Comparison of ENCODE assay signal across 1 cellular context in the genomic region with DNA sequence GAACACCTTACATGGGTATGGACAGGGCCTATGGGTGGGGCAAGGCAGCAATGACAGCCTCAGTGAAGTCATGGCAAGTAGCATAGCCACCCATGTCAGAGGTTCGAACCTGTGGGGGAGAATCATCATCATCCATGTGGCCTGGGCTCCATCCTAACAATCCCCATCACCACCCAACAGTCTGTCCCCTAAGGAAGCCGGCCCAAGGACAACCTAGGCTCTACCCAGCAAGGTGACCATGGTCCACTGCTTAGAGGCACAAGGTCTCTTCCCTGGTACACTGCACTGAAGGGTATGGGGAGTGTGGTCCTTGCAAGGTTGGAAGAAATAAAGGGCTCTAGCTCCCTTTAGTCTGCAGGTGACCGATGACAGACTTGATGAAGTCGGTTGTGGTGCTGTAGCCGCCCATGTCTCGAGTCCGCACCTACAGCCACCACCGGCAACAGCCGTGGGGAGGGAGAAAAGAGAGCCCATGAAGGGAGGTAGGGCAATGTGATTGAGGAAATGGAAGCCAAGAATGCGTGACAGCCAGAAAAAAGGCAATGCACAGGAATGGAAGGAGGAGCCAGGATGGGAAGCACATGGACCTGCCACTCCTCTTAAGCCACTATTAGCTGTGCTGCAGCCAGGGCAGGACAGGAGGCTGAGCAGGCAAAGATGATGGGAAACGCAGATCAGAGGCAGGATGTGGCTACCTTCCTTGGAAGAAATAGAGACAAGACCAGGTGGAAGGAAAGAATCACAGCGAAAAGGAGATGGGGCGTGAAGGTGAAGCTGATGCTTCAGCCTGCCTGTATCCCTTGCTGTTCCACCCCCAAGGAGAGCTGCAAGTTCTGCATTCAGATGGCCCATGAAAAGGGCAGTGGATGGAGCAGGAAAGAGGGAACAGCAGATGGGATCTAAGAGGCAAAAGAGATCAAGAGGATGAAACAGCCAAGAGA.
TF ChIP-seq lines count a peak whose summit lies in the region.

No MANE protein-coding gene starts in this region.

TF ChIP-seq in HepG2, 621 proteins besides CTCF, POLR2A, EP300 and RAD21 (continued from another document):
- TF ChIP-seq, protein P1, sequence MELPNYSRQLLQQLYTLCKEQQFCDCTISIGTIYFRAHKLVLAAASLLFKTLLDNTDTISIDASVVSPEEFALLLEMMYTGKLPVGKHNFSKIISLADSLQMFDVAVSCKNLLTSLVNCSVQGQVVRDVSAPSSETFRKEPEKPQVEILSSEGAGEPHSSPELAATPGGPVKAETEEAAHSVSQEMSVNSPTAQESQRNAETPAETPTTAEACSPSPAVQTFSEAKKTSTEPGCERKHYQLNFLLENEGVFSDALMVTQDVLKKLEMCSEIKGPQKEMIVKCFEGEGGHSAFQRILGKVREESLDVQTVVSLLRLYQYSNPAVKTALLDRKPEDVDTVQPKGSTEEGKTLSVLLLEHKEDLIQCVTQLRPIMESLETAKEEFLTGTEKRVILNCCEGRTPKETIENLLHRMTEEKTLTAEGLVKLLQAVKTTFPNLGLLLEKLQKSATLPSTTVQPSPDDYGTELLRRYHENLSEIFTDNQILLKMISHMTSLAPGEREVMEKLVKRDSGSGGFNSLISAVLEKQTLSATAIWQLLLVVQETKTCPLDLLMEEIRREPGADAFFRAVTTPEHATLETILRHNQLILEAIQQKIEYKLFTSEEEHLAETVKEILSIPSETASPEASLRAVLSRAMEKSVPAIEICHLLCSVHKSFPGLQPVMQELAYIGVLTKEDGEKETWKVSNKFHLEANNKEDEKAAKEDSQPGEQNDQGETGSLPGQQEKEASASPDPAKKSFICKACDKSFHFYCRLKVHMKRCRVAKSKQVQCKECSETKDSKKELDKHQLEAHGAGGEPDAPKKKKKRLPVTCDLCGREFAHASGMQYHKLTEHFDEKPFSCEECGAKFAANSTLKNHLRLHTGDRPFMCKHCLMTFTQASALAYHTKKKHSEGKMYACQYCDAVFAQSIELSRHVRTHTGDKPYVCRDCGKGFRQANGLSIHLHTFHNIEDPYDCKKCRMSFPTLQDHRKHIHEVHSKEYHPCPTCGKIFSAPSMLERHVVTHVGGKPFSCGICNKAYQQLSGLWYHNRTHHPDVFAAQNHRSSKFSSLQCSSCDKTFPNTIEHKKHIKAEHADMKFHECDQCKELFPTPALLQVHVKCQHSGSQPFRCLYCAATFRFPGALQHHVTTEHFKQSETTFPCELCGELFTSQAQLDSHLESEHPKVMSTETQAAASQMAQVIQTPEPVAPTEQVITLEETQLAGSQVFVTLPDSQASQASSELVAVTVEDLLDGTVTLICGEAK (IDR thresholded peaks at IDR 0.05) = no peak
- TF ChIP-seq, protein P1 (CRISPR knock-in tag; IDR thresholded peaks at IDR 0.05) = peak; percentile 49; the same call in 1 of the 2 replicates
- TF ChIP-seq NR2F1 (CRISPR knock-in tag; IDR thresholded peaks at IDR 0.05) (0 out of 4 replicates have a peak, but pooled peaks of 1 of the 2 experiments have one; percentile 13), TAF1 (CRISPR knock-in tag; IDR thresholded peaks at IDR 0.05) (no peak), ZNF331 (CRISPR knock-in tag; IDR thresholded peaks at IDR 0.05) (no peak), ONECUT2 (CRISPR knock-in tag; IDR thresholded peaks at IDR 0.05) (no peak), ZNF780A (CRISPR knock-in tag; IDR thresholded peaks at IDR 0.05) (0 out of 2 replicates have a peak, but pooled peaks have one; percentile 49), NONO (IDR thresholded peaks at IDR 0.05) (no peak), NONO (CRISPR knock-in tag; conservative IDR thresholded peaks at IDR 0.05) (peak; percentile 83), SSRP1 (CRISPR knock-in tag; IDR thresholded peaks at IDR 0.05) (peak; percentile 99)
- TF ChIP-seq, protein P2, sequence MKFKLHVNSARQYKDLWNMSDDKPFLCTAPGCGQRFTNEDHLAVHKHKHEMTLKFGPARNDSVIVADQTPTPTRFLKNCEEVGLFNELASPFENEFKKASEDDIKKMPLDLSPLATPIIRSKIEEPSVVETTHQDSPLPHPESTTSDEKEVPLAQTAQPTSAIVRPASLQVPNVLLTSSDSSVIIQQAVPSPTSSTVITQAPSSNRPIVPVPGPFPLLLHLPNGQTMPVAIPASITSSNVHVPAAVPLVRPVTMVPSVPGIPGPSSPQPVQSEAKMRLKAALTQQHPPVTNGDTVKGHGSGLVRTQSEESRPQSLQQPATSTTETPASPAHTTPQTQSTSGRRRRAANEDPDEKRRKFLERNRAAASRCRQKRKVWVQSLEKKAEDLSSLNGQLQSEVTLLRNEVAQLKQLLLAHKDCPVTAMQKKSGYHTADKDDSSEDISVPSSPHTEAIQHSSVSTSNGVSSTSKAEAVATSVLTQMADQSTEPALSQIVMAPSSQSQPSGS (CRISPR knock-in tag; IDR thresholded peaks at IDR 0.05) = 0 out of 2 replicates have a peak, but pooled peaks have one; percentile 14
- TF ChIP-seq, protein P3, sequence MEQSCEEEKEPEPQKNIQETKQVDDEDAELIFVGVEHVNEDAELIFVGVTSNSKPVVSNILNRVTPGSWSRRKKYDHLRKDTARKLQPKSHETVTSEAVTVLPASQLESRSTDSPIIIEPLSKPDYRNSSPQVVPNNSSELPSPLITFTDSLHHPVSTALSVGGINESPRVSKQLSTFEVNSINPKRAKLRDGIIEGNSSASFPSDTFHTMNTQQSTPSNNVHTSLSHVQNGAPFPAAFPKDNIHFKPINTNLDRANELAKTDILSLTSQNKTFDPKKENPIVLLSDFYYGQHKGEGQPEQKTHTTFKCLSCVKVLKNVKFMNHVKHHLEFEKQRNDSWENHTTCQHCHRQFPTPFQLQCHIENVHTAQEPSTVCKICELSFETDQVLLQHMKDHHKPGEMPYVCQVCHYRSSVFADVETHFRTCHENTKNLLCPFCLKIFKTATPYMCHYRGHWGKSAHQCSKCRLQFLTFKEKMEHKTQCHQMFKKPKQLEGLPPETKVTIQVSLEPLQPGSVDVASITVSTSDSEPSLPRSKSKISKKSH (CRISPR knock-in tag; IDR thresholded peaks at IDR 0.05; ENCODE audit: borderline replicate concordance) = peak; percentile 76; the same call in 1 of the 2 replicates
- TF ChIP-seq, protein P4, sequence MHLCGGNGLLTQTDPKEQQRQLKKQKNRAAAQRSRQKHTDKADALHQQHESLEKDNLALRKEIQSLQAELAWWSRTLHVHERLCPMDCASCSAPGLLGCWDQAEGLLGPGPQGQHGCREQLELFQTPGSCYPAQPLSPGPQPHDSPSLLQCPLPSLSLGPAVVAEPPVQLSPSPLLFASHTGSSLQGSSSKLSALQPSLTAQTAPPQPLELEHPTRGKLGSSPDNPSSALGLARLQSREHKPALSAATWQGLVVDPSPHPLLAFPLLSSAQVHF (CRISPR knock-in tag; IDR thresholded peaks at IDR 0.05) = peak; percentile 45; the same call in 1 of the 2 replicates
- TF ChIP-seq, protein P5, sequence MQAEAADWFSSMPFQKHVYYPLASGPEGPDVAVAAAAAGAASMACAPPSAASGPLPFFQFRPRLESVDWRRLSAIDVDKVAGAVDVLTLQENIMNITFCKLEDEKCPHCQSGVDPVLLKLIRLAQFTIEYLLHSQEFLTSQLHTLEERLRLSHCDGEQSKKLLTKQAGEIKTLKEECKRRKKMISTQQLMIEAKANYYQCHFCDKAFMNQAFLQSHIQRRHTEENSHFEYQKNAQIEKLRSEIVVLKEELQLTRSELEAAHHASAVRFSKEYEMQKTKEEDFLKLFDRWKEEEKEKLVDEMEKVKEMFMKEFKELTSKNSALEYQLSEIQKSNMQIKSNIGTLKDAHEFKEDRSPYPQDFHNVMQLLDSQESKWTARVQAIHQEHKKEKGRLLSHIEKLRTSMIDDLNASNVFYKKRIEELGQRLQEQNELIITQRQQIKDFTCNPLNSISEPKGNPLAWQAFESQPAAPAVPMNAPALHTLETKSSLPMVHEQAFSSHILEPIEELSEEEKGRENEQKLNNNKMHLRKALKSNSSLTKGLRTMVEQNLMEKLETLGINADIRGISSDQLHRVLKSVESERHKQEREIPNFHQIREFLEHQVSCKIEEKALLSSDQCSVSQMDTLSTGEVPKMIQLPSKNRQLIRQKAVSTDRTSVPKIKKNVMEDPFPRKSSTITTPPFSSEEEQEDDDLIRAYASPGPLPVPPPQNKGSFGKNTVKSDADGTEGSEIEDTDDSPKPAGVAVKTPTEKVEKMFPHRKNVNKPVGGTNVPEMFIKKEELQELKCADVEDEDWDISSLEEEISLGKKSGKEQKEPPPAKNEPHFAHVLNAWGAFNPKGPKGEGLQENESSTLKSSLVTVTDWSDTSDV (CRISPR knock-in tag; IDR thresholded peaks at IDR 0.05) = 0 out of 2 replicates have a peak, but pooled peaks have one; percentile 62
